8 cellular contexts compared by ENCODE assay signal in the genomic region with DNA sequence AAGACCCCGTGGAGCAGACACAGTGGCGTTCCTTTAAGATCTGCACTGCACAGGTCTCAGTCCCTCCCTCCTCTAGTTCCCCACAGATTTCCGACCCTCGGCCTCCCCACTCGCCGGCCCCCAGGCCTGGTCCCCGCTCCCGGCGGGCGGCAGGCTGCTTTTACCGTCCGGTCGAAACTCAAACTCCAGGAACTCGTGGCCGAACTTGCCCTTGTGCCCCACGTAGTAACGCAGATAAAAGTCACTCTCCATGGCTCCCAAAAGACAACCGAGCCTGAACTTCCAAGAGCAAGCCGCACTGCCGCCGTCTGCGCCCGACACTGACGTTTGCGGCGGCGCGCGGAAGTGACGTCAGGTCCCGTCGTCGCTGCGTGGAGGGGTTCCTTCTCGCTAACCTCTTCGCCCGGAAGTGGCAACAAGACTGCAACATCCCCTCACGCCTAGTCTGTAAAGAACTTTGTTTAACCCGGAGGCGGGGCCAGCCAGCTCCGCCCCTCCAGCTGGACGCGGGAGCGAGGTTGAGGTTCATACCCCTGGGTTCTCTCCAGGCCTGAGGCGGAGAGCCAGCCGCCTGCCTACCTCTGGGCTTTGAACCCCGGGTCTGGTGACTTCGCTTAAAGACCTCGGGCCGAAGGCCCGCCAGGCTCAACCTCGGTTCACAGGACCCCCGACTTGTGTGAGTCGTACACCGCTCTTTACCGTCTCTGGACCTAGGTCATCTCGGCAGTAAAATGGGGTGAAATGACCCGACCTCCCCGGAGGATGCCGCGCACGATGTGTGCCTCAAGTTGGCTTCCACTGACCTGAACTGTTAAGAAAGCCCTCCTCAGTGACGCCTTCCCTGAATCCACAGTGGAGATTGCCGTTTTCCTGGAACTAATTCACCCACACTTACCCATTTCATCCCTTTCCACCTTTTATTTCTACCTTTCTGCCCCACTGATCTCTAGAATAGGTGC. TPM values are rescaled to one million over a fixed set of nuclear protein-coding genes. Genes with fewer than 3 reads are reported as not detected.
A peak's percentile ranks its signal among the peaks of the same experiment; 100 is the strongest.
DNase-seq lines count a peak whose midpoint lies in the region; ATAC-seq and TF ChIP-seq lines count a peak whose summit lies in the region.

Gene MAGOH, minus strand, starts transcription at position 322 of the 959 bp plus-strand sequence. Its CDS starts 70 bp downstream, at position 252.

- peak within 1 kb of the TSS; percentile 97 for H3K4me3 ChIP-seq in GM12865 (ENCODE audit: low read depth, low read length)
- H3K4me3 ChIP-seq in parathyroid adenoma (ENCODE audit: low read depth, low read length), result peak within 1 kb of the TSS; percentile 75
- peak within 1 kb of the TSS; percentile 82 to 99 (median 90) for H3K4me3 ChIP-seq in tibial nerve

- peak within 1 kb of the TSS; percentile 94 for H3K27ac Mint-ChIP-seq in activated naive CD8-positive, alpha-beta T cell treated with anti-CD3 and anti-CD28 coated beads, Interleukin-2, amount 50 U/mL, for 24 hours

- H3K4me2 ChIP-seq in parathyroid adenoma (ENCODE audit: low read length), result peak within 1 kb of the TSS; percentile 76

- H3K27ac ChIP-seq in parathyroid adenoma, result peak within 1 kb of the TSS; percentile 48
- peak within 1 kb of the TSS; percentile 36 to 84 (median 82) for H3K27ac ChIP-seq in tibial nerve

- H3K79me2 ChIP-seq in parathyroid adenoma, result peaks cover 5% of the 10 kb centered on the region

- H3K36me3 ChIP-seq in parathyroid adenoma (ENCODE audit: control insufficient read depth, insufficient read depth, low read length), result no peaks in the 10 kb centered on the region
- H3K36me3 ChIP-seq in tibial nerve, result peaks cover 0 to 27% (median 12%) of the 10 kb centered on the region in 3 donors

- peaks cover 27% of the 10 kb centered on the region for H3K36me3 Mint-ChIP-seq in activated naive CD8-positive, alpha-beta T cell treated with anti-CD3 and anti-CD28 coated beads, Interleukin-2, amount 50 U/mL, for 24 hours (ENCODE audit: low read depth)

- H3K9me3 ChIP-seq in parathyroid adenoma (ENCODE audit: control insufficient read depth, low read length) (no peaks in the 10 kb centered on the region), tibial nerve (no peaks in the 10 kb centered on the region)

- no peak within 1 kb of the TSS for H3K9ac ChIP-seq in parathyroid adenoma

- H3K27me3 ChIP-seq in parathyroid adenoma (ENCODE audit: control insufficient read depth, insufficient read depth, low read length) (no peaks in the 10 kb centered on the region), tibial nerve (no peaks in the 10 kb centered on the region)

- peaks cover 2% of the 10 kb centered on the region for H3K27me3 Mint-ChIP-seq in activated naive CD8-positive, alpha-beta T cell treated with anti-CD3 and anti-CD28 coated beads, Interleukin-2, amount 50 U/mL, for 24 hours

- peak within 1 kb of the TSS; percentile 96 for H2AFZ ChIP-seq in parathyroid adenoma

- TF ChIP-seq EP300 in tibial nerve (IDR thresholded peaks at IDR 0.05), result peak; percentile 90 to 97

- peaks cover 28% of the 10 kb centered on the region for H3K4me1 Mint-ChIP-seq in activated naive CD8-positive, alpha-beta T cell treated with anti-CD3 and anti-CD28 coated beads, Interleukin-2, amount 50 U/mL, for 24 hours

- intact Hi-C loops in Right ventricle myocardium superior (cut with DNase I), result no loop called here

- WGBS in tibial nerve, 2 donors, result 4 to 6% methylated on average over 55 to 58 of the region's 64 CpGs

- no peaks in the 10 kb centered on the region for H3K9me3 Mint-ChIP-seq in activated naive CD8-positive, alpha-beta T cell treated with anti-CD3 and anti-CD28 coated beads, Interleukin-2, amount 50 U/mL, for 24 hours

- TF ChIP-seq POLR2A in tibial nerve (IDR thresholded peaks at IDR 0.05), result peak in 1 of 2 donors; percentile 72

- peak; percentile 96 for DNase-seq in GM12865 (ENCODE audit: low read depth)
- peak; percentile 71 for DNase-seq in NCI-H1417 treated with DMSO at 0.1 percent for 48 hours (lab: John Stamatoyannopoulos, UW)
- DNase-seq in SW480 (ENCODE audit: low spot score), result peak; percentile 95
- peak; percentile 98 for DNase-seq in activated naive CD8-positive, alpha-beta T cell treated with anti-CD3 and anti-CD28 coated beads, Interleukin-2, amount 50 U/mL, for 24 hours
- peak; percentile 96 for DNase-seq in Right ventricle myocardium superior
- DNase-seq in tibial nerve (ENCODE audit: low spot score in 2 of 2), result peak; percentile 74 to 89

- ATAC-seq in HG02763 (IDR thresholded peaks at IDR 0.05; ENCODE audit: unreplicated experiment) (peak; percentile 93), Right ventricle myocardium superior (ENCODE audit: poor library complexity) (peak; percentile 98)
- peak; percentile 98 for ATAC-seq in activated naive CD8-positive, alpha-beta T cell treated with anti-CD3 and anti-CD28 coated beads, Interleukin-2, amount 50 U/mL, for 24 hours

- no peak for TF ChIP-seq CTCF in GM12865 (IDR thresholded peaks at IDR 0.05; ENCODE audit: insufficient read depth, low read depth, low read length, missing control alignments)
- TF ChIP-seq CTCF in parathyroid adenoma (IDR thresholded peaks at IDR 0.05), result no peak
- peak in 2 of 5 experiments; percentile 33 to 51 for TF ChIP-seq CTCF in tibial nerve (IDR thresholded peaks at IDR 0.05)

- H3K4me3 Mint-ChIP-seq in activated naive CD8-positive, alpha-beta T cell treated with anti-CD3 and anti-CD28 coated beads, Interleukin-2, amount 50 U/mL, for 24 hours, result peak within 1 kb of the TSS; percentile 97

- H3K4me1 ChIP-seq in parathyroid adenoma, result peaks cover 5% of the 10 kb centered on the region
- H3K4me1 ChIP-seq in tibial nerve, result peaks cover 0 to 34% (median 25%) of the 10 kb centered on the region in 4 donors

RNA-seq across cellular contexts. Expression of gene MAGOH, which starts in this region (rescaled TPM):
- total RNA-seq in Right ventricle myocardium superior (24.3 TPM), tibial nerve (10 to 100 TPM; 11.6 to 18.6 (median 16.8) TPM)

Comparison
In these comparisons a context has a peak if more than half of its experiments do, and no peak if none do; other contexts are left out.
1. Peak in every context shown above with its lines: DNase-seq, ATAC-seq, H3K4me3 ChIP-seq and H3K27ac ChIP-seq.